Comparison of ENCODE assay signal across 19 cellular contexts in the genomic region with DNA sequence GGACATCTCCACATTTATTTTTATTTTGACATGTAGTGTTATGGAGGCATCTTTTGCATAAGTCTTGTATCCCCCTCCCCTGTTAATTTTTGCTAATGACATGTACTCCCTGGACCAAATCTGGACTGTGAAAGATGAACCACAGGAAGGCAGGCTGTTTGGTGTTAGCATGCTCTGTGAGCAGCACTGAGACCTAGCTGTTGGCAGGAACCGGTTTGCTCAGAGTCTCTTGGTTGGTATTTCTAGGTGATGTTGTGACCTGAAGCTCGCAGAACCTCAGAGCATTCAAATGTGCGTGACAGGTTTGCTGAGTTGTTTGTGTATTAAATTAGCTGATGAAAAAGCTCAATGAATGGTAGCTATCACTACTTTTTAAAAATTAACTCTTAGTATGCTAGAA. TPM values are rescaled to one million over a fixed set of nuclear protein-coding genes. Genes with fewer than 3 reads are reported as not detected.
DNase-seq lines count a peak whose midpoint lies in the region; ATAC-seq, FAIRE-seq and TF ChIP-seq lines count a peak whose summit lies in the region.
"Had no signal": no experiment of that assay in that cellular context is flagged by ENCODE, and none has a peak within 500 bp of the region (broad histone marks: within the 10 kb centered on the region; RNA-seq: fewer than 3 reads in every experiment).

No MANE protein-coding gene starts in this region.

- H3K4me1 ChIP-seq in HepG2 (ENCODE audit: insufficient read depth, low read length), result no peaks in the 10 kb centered on the region
- H3K4me1 ChIP-seq in right lobe of liver, result no peaks in the 10 kb centered on the region
- H3K4me1 ChIP-seq in prostate gland (replicated peaks), result peaks cover 2% of the 10 kb centered on the region

- H3K4me1 Mint-ChIP-seq in activated T-cell treated with anti-CD3 and anti-CD28 coated beads, Interleukin-2, amount 50 U/mL, for 24 hours (ENCODE audit: low read depth), result peaks cover 12% of the 10 kb centered on the region
- peaks cover 42% of the 10 kb centered on the region for H3K4me1 Mint-ChIP-seq in glutamatergic neuron (ENCODE audit: low read depth, unreplicated experiment)

- ATAC-seq in HepG2, result no peak
- ATAC-seq in right lobe of liver, result no peak
- no peak for ATAC-seq in HG02571 (IDR thresholded peaks at IDR 0.05; ENCODE audit: unreplicated experiment)
- ATAC-seq: K562 had no signal

- CTCF ChIA-PET in HepG2 (lab: Yijun Ruan, JAX; ENCODE audit: low intra/inter-chr PET ratio, low total read pairs), result no interaction called here

- H3K27ac ChIP-seq in HepG2 (ENCODE audit: extremely low read length, insufficient read depth, low read length) (no peak overlapping the region), right lobe of liver (no peak overlapping the region), prostate gland (no peak overlapping the region)

- H3K27me3 ChIP-seq in HepG2 (ENCODE audit: control insufficient read depth in 1 of 2, insufficient read depth in 2 of 2, low read length in 2 of 2), result no peaks in the 10 kb centered on the region
- no peaks in the 10 kb centered on the region for H3K27me3 ChIP-seq in right lobe of liver
- H3K27me3 ChIP-seq in prostate gland (replicated peaks; ENCODE audit: insufficient read depth), result no peaks in the 10 kb centered on the region

- in situ Hi-C loops in HepG2 (cut with HindIII; ENCODE audit: extremely low pct_ligation_motif_present, low pct_unique_long_range_greater_than_20kb), result no loop called here

- TF ChIP-seq CTCF in HepG2 (CRISPR knock-in tag; IDR thresholded peaks at IDR 0.05) (no peak), right lobe of liver (IDR thresholded peaks at IDR 0.05) (no peak), glutamatergic neuron (IDR thresholded peaks at IDR 0.05; ENCODE audit: partially characterized antibody, unreplicated experiment) (no peak), prostate gland (IDR thresholded peaks at IDR 0.05) (no peak)

- H2AFZ ChIP-seq in HepG2 (ENCODE audit: low read length), result no peak overlapping the region

- peaks cover 12% of the 10 kb centered on the region for H3K79me2 ChIP-seq in HepG2 (ENCODE audit: insufficient read depth, low read length)

- no peak for TF ChIP-seq POLR2A in HepG2 (IDR thresholded peaks at IDR 0.05; ENCODE audit: insufficient read depth in 1 of 2, low read depth in 2 of 2, low read length in 2 of 2)
- no peak for TF ChIP-seq POLR2A in right lobe of liver (IDR thresholded peaks at IDR 0.05)
- no peak for TF ChIP-seq POLR2A in prostate gland (IDR thresholded peaks at IDR 0.05)

- TF ChIP-seq EP300 in HepG2 (IDR thresholded peaks at IDR 0.05; ENCODE audit: low read depth in 2 of 2, low read length in 2 of 2), result no peak
- no peak for TF ChIP-seq EP300 in HepG2 (CRISPR knock-in tag; IDR thresholded peaks at IDR 0.05; ENCODE audit: borderline replicate concordance)

- H3K9me3 ChIP-seq in HepG2 (ENCODE audit: low read length), result no peaks in the 10 kb centered on the region
- no peaks in the 10 kb centered on the region for H3K9me3 ChIP-seq in right lobe of liver
- H3K9me3 ChIP-seq in prostate gland, result no peaks in the 10 kb centered on the region

- no peak overlapping the region for H3K4me3 ChIP-seq in HepG2 (replicated peaks in 1 of 3; ENCODE audit: insufficient read depth in 1 of 3, low read depth in 2 of 3, low read length in 3 of 3)
- no peak overlapping the region for H3K4me3 ChIP-seq in right lobe of liver
- H3K4me3 ChIP-seq in prostate gland, result no peak overlapping the region
- H3K4me3 ChIP-seq: K562 had no signal

- intact Hi-C loops in HepG2 (cut with micrococcal nuclease; ENCODE audit: unreplicated experiment), result no loop called here
- intact Hi-C loops in right lobe of liver (cut with DNase I), result no loop called here
- intact Hi-C loops in prostate gland (cut with DNase I), result no loop called here

- DNase-seq in activated T-cell treated with anti-CD3 and anti-CD28 coated beads, Interleukin-2, amount 50 U/mL, for 24 hours, result no peak
- no peak for DNase-seq in activated T-cell treated with anti-CD3 and anti-CD28 coated beads, Interleukin-2, amount 50 U/mL, for 1 hour
- no peak for DNase-seq in HepG2 (ENCODE audit: low spot score)
- no peak for DNase-seq in right lobe of liver
- no peak for DNase-seq in glutamatergic neuron
- DNase-seq in SIG-M5 treated with dmso at 0.1 percent for 504 hours (lab: John Stamatoyannopoulos, UW; ENCODE audit: unreplicated experiment), result no peak
- DNase-seq in prostate gland (ENCODE audit: low spot score), result no peak
- DNase-seq: DMS79 treated with DMSO at 0.1 percent for 48 hours, H9, MV-4-11, NCI-H1417, NCI-H187 treated with DMSO at 0.1 percent for 48 hours, NCI-H2171 treated with DMSO at 0.1 percent for 48 hours, NCI-H446 treated with DMSO at 0.1 percent for 48 hours, OCI-M1, RPMI8226 had no signal

- no peak for TF ChIP-seq RAD21 in HepG2 (CRISPR knock-in tag; IDR thresholded peaks at IDR 0.05)

- H3K27me3 Mint-ChIP-seq in activated T-cell treated with anti-CD3 and anti-CD28 coated beads, Interleukin-2, amount 50 U/mL, for 24 hours, result no peaks in the 10 kb centered on the region
- peaks cover 11% of the 10 kb centered on the region for H3K27me3 Mint-ChIP-seq in glutamatergic neuron (ENCODE audit: unreplicated experiment)

- H3K9ac ChIP-seq in HepG2 (ENCODE audit: insufficient read depth, low read depth, low read length), result no peak overlapping the region

- FAIRE-seq in HepG2 (lab: Jason Lieb, UNC), result no peak
- FAIRE-seq: G401.6, K562 had no signal

- no TSS peak for BruUV-seq in HepG2 (replicated peaks; lab: Mats Ljungman, UMichigan)

- no peaks in the 10 kb centered on the region for H3K9me3 Mint-ChIP-seq in activated T-cell treated with anti-CD3 and anti-CD28 coated beads, Interleukin-2, amount 50 U/mL, for 24 hours
- H3K9me3 Mint-ChIP-seq in glutamatergic neuron (ENCODE audit: unreplicated experiment), result peaks cover 11% of the 10 kb centered on the region
- H3K9me3 Mint-ChIP-seq: H9 had no signal

- POLR2A ChIA-PET in HepG2 (lab: Yijun Ruan, JAX), result no interaction called here

- peak overlapping the region; percentile 41 for H3K27ac Mint-ChIP-seq in activated T-cell treated with anti-CD3 and anti-CD28 coated beads, Interleukin-2, amount 50 U/mL, for 24 hours
- peak overlapping the region; percentile 97 for H3K27ac Mint-ChIP-seq in glutamatergic neuron (ENCODE audit: unreplicated experiment)
- H3K27ac Mint-ChIP-seq: H9 had no signal

- 94% methylated on average over 3 of the region's 3 CpGs for WGBS in HepG2 (ENCODE audit: low lambda C conversion rate)
- WGBS in right lobe of liver (ENCODE audit: insufficient coverage, low coverage, low lambda C conversion rate, missing lambda C conversion rate), result 76% methylated on average over 3 of the region's 3 CpGs
- 46% methylated on average over 3 of the region's 3 CpGs for WGBS in prostate gland

- peaks cover 15 to 72% of the 10 kb centered on the region in 2 experiments for H3K36me3 ChIP-seq in HepG2 (replicated peaks in 1 of 2; ENCODE audit: control insufficient read depth in 1 of 2, insufficient read depth in 2 of 2, low read length in 2 of 2)
- peaks cover 0 to 58% (median 8%) of the 10 kb centered on the region in 4 donors for H3K36me3 ChIP-seq in right lobe of liver
- no peaks in the 10 kb centered on the region for H3K36me3 ChIP-seq in prostate gland

- no peak overlapping the region for H3K4me3 Mint-ChIP-seq in activated T-cell treated with anti-CD3 and anti-CD28 coated beads, Interleukin-2, amount 50 U/mL, for 24 hours
- H3K4me3 Mint-ChIP-seq in glutamatergic neuron (ENCODE audit: unreplicated experiment), result no peak overlapping the region
- H3K4me3 Mint-ChIP-seq: H9 had no signal

- no peak overlapping the region for H3K4me2 ChIP-seq in HepG2 (ENCODE audit: low read depth, low read length)

- peaks cover 5% of the 10 kb centered on the region; the same call in 1 of the 2 replicates for H4K20me1 ChIP-seq in HepG2 (ENCODE audit: insufficient read depth, low read length)

- peaks cover 92% of the 10 kb centered on the region for H3K36me3 Mint-ChIP-seq in activated T-cell treated with anti-CD3 and anti-CD28 coated beads, Interleukin-2, amount 50 U/mL, for 24 hours (ENCODE audit: low read depth)
- no peaks in the 10 kb centered on the region for H3K36me3 Mint-ChIP-seq in glutamatergic neuron (ENCODE audit: unreplicated experiment)

TF ChIP-seq in HepG2, 621 proteins besides CTCF, POLR2A, EP300 and RAD21:
- peak; percentile 33 for TF ChIP-seq RBM22 (optimal IDR thresholded peaks at IDR 0.05; ENCODE audit: low read length)
- TF ChIP-seq DNMT1 (CRISPR knock-in tag; IDR thresholded peaks at IDR 0.05), result no peak

RNA-seq across cellular contexts. Expression of a gene that starts 53.6 kb away (rescaled TPM):
- total RNA-seq in HepG2 (2016; rRNA removed; fragmentation: Illumina TruSeq; extraction: Trizol), result 9.1 and 9.3 TPM in 2 replicates
- 0.81 and 1.1 TPM in 2 replicates for total RNA-seq in HepG2 (2016; cell fraction: cytosol; rRNA removed; fragmentation: Illumina TruSeq; extraction: Trizol; ENCODE audit: low read depth)
- total RNA-seq in HepG2 (2016; cell fraction: insoluble cytoplasmic fraction; rRNA removed; fragmentation: Illumina TruSeq; extraction: Trizol), result 7.2 and 9.5 TPM in 2 replicates
- total RNA-seq in HepG2 (2016; cell fraction: membrane; rRNA removed; fragmentation: Illumina TruSeq; extraction: Trizol), result 4.9 and 5.3 TPM in 2 replicates
- 8.3 and 9.2 TPM in 2 replicates for total RNA-seq in HepG2 (2016; cell fraction: nucleus; rRNA removed; fragmentation: Illumina TruSeq; extraction: Trizol)
- polyA plus RNA-seq in HepG2 (2011; rRNA removed), result 6.6 and 7.0 TPM in 2 replicates
- 4.2 and 4.7 TPM in 2 replicates for polyA plus RNA-seq in HepG2 (2011; cell fraction: cytosol; rRNA removed)
- polyA plus RNA-seq in HepG2 (2011; cell fraction: nucleus; rRNA removed), result 10.7 and 12.3 TPM in 2 replicates
- polyA plus RNA-seq in HepG2 (2012), result 6.9 and 7.1 TPM in 2 replicates
- polyA plus RNA-seq in HepG2 (2016; cell fraction: cytosol; fragmentation: Illumina TruSeq; extraction: Trizol; ENCODE audit: low read depth), result 0.63 TPM in 2 replicates
- 9.5 and 12.0 TPM in 2 replicates for polyA plus RNA-seq in HepG2 (2016; cell fraction: insoluble cytoplasmic fraction; fragmentation: Illumina TruSeq; extraction: Trizol; ENCODE audit: low read depth)
- 3.9 and 4.0 TPM in 2 replicates for polyA plus RNA-seq in HepG2 (2016; cell fraction: membrane; fragmentation: Illumina TruSeq; extraction: Trizol; ENCODE audit: low read depth)
- 23.0 and 24.9 TPM in 2 replicates for polyA plus RNA-seq in HepG2 (2016; cell fraction: nucleus; fragmentation: Illumina TruSeq; extraction: Trizol; ENCODE audit: insufficient read depth, low read depth)
- 4.6 and 6.3 TPM in 2 replicates for polyA minus RNA-seq in HepG2 (2011; rRNA and poly(A)+ RNA removed; ENCODE audit: low replicate concordance)
- 4.8 and 5.0 TPM in 2 replicates for polyA minus RNA-seq in HepG2 (2011; cell fraction: cytosol; rRNA and poly(A)+ RNA removed)
- 4.2 and 5.1 TPM in 2 replicates for polyA minus RNA-seq in HepG2 (2011; cell fraction: nucleus; rRNA and poly(A)+ RNA removed)
- total RNA-seq in right lobe of liver, result 1 to 10 TPM; 6.3 to 8.5 (median 6.8) TPM
- total RNA-seq in glutamatergic neuron (ENCODE audit: unreplicated experiment), result 22.9 TPM
- 10 to 100 TPM; 32.4 to 32.9 TPM for total RNA-seq in prostate gland
